ENCODE assay signal across 8 cellular contexts in genomic region chr17:50477976-50478375, GRCh38. TPM values are rescaled to one million over a fixed set of nuclear protein-coding genes. Genes with fewer than 3 reads are reported as not detected.
DNase-seq lines count a peak whose midpoint lies in the region; ATAC-seq and TF ChIP-seq lines count a peak whose summit lies in the region.

No MANE protein-coding gene starts in this region.

- no peak overlapping the region for H2AK5ac ChIP-seq in H9 (ENCODE audit: insufficient read length, low read length)

- no peaks in the 10 kb centered on the region for H4K20me1 ChIP-seq in H9 (ENCODE audit: control insufficient read depth, insufficient read depth, insufficient read length)

- H3T11ph ChIP-seq in H9 (ENCODE audit: low read length), result no peak overlapping the region

- H3K4me3 Mint-ChIP-seq in H9, result peak overlapping the region; percentile 68 to 82
- peak overlapping the region; percentile 71 to 88 (median 76) for H3K4me3 Mint-ChIP-seq in T-cell

- H3K36me3 Mint-ChIP-seq in H9 (ENCODE audit: insufficient read depth in 1 of 3, low read depth in 3 of 3) (peaks cover 2 to 15% (median 10%) of the 10 kb centered on the region in 3 experiments), T-cell (peaks cover 11% of the 10 kb centered on the region)

- no peak overlapping the region for H4K8ac ChIP-seq in H9 (replicated peaks; ENCODE audit: insufficient read length, low read depth, low read length)

- no peak overlapping the region for H4K91ac ChIP-seq in H9 (ENCODE audit: insufficient read length, low read depth, low read length)

- H3K18ac ChIP-seq in H9 (ENCODE audit: insufficient read length, low read depth, low read length), result no peak overlapping the region

- CTCF ChIA-PET in T-cell (lab: Charles Lee), result interaction anchor here (0.6 kb wide), 3 partner anchors 79 to 375 kb away, joined by 3 to 13 read pairs (median 7); no protein-coding TSS in a partner anchor

- no peak for TF ChIP-seq CTCF in H9 (conservative IDR thresholded peaks at IDR 0.05)
- TF ChIP-seq CTCF in right atrium auricular region (IDR thresholded peaks at IDR 0.05), result no peak

- no peak overlapping the region for H2AFZ ChIP-seq in H9 (ENCODE audit: low read length)

- POLR2A ChIA-PET in T-cell (lab: Charles Lee), result interaction anchor here (0.7 kb wide), 2 partner anchors 248 to 1915 kb away, joined by 8 to 9 read pairs; no protein-coding TSS in a partner anchor

- peaks cover 13% of the 10 kb centered on the region for H3K27me3 Mint-ChIP-seq in H9 (ENCODE audit: low read depth)
- no peaks in the 10 kb centered on the region for H3K27me3 Mint-ChIP-seq in T-cell

- no peak overlapping the region for H4K5ac ChIP-seq in H9 (ENCODE audit: insufficient read length, low read depth, low read length)

- peak overlapping the region in 1 of 2 donors; percentile 69 for H3K4me3 ChIP-seq in right atrium auricular region
- peak overlapping the region; percentile 81 to 91 (median 89) for H3K4me3 ChIP-seq in skeletal muscle tissue (ENCODE audit: low read length in 3 of 3)

- ATAC-seq in T-cell (replicated peaks in 1 of 4) (no peak), GM19463 (IDR thresholded peaks at IDR 0.05; ENCODE audit: unreplicated experiment) (no peak)

- H3K23me2 ChIP-seq in H9 (ENCODE audit: insufficient read length, low read depth, low read length, poor library complexity, severe bottlenecking), result no peaks in the 10 kb centered on the region

- H3K4me1 ChIP-seq in H9 (ENCODE audit: insufficient read depth, low read length) (no peaks in the 10 kb centered on the region), right atrium auricular region (peaks cover 0 to 27% of the 10 kb centered on the region in 2 donors), skeletal muscle tissue (ENCODE audit: control insufficient read depth in 3 of 3, insufficient read depth in 3 of 3, low read length in 3 of 3) (peaks cover 24 to 35% (median 29%) of the 10 kb centered on the region in 3 donors)

- H3K4me2 ChIP-seq in H9 (ENCODE audit: insufficient read depth, insufficient read length, low read length), result peak overlapping the region; percentile 75

- H3K79me1 ChIP-seq in H9 (ENCODE audit: insufficient read depth, low read depth, low read length, poor library complexity, severe bottlenecking), result no peaks in the 10 kb centered on the region

- H3K4me1 Mint-ChIP-seq in H9, result peaks cover 12 to 16% of the 10 kb centered on the region in 2 experiments
- peaks cover 25 to 29% (median 27%) of the 10 kb centered on the region in 3 donors for H3K4me1 Mint-ChIP-seq in T-cell

- no peak overlapping the region for H3K23ac ChIP-seq in H9 (ENCODE audit: insufficient read length, low read depth, low read length)

- H3K27ac Mint-ChIP-seq in H9 (peak overlapping the region in 2 of 3 experiments; percentile 53 to 82; a peak in 1 of 7 replicates), T-cell (peak overlapping the region; percentile 94 to 96)

- H3K4ac ChIP-seq in H9 (ENCODE audit: low read depth, low read length), result no peak overlapping the region

- no peak for DNase-seq in H9
- DNase-seq in T-cell, result no peak
- no peak for DNase-seq in right atrium auricular region (ENCODE audit: low spot score)
- no peak for DNase-seq in superior temporal gyrus (ENCODE audit: extremely low spot score)
- DNase-seq in stimulated activated CD4-positive, alpha-beta T cell treated with anti-CD3 and anti-CD28 coated beads, Interleukin-2, amount 100 ng/mL, for 48 hours, result no peak
- DNase-seq in NCI-H2029 treated with DMSO at 0.1 percent for 48 hours (lab: John Stamatoyannopoulos, UW), result no peak

- no peak overlapping the region for H2BK120ac ChIP-seq in H9 (ENCODE audit: low read depth, low read length, poor library complexity, severe bottlenecking)

- H3K36me3 ChIP-seq in right atrium auricular region (peaks cover 5% of the 10 kb centered on the region), skeletal muscle tissue (ENCODE audit: control insufficient read depth in 3 of 3, insufficient read depth in 3 of 3, low read length in 3 of 3) (peaks cover 12 to 22% (median 16%) of the 10 kb centered on the region in 3 donors)

- H3K56ac ChIP-seq in H9 (ENCODE audit: insufficient read length, low read depth, low read length), result no peak overlapping the region

- H3K27ac ChIP-seq in H9 (ENCODE audit: insufficient read length, low read depth, low read length) (no peak overlapping the region), right atrium auricular region (peak overlapping the region; percentile 83 to 88), skeletal muscle tissue (ENCODE audit: low read depth, low read length) (peak overlapping the region; percentile 91)

- H2BK15ac ChIP-seq in H9 (ENCODE audit: low read depth, low read length), result no peak overlapping the region

- no peaks in the 10 kb centered on the region; the same call in 1 of the 2 replicates for H3K27me3 ChIP-seq in H9 (ENCODE audit: insufficient read depth, low read length)
- H3K27me3 ChIP-seq in right atrium auricular region, result no peaks in the 10 kb centered on the region
- peaks cover 0 to 6% (median 0%) of the 10 kb centered on the region in 3 donors for H3K27me3 ChIP-seq in skeletal muscle tissue (ENCODE audit: control insufficient read depth in 3 of 3, insufficient read depth in 3 of 3, low read length in 3 of 3)

- H2BK12ac ChIP-seq in H9 (ENCODE audit: insufficient read length, low read depth, low read length), result no peak overlapping the region

- H3K79me2 ChIP-seq in H9 (ENCODE audit: insufficient read depth, low read length), result no peaks in the 10 kb centered on the region

- no peak overlapping the region for H3K14ac ChIP-seq in H9 (ENCODE audit: insufficient read depth, low read length)

- no CpG with 5 or more reads among the region's 7 CpGs for WGBS in H9 (ENCODE audit: extremely low coverage, insufficient read length, low lambda C conversion rate)

- H3K9me3 ChIP-seq in H9 (ENCODE audit: control insufficient read depth, low read depth, low read length) (no peaks in the 10 kb centered on the region), right atrium auricular region (no peaks in the 10 kb centered on the region), skeletal muscle tissue (ENCODE audit: control insufficient read depth in 3 of 3, low read length in 3 of 3) (no peaks in the 10 kb centered on the region)

- H3K9ac ChIP-seq in H9 (ENCODE audit: extremely low read depth, insufficient read length, low read length), result no peak overlapping the region
- H3K9ac ChIP-seq in skeletal muscle tissue (ENCODE audit: low read depth in 1 of 3, low read length in 3 of 3), result peak overlapping the region; percentile 86 to 94 (median 92)

- H3K9me3 Mint-ChIP-seq in H9 (no peaks in the 10 kb centered on the region), T-cell (no peaks in the 10 kb centered on the region)

- no peak overlapping the region for H2BK20ac ChIP-seq in H9 (ENCODE audit: low read depth, low read length, poor library complexity, severe bottlenecking)

- no peak overlapping the region for H2BK5ac ChIP-seq in H9 (ENCODE audit: insufficient read length, low read length)

RNA-seq across cellular contexts. Expression of gene RSAD1, which starts 0.7 kb away (rescaled TPM):
- total RNA-seq in H9 (2021) (27.9 and 29.6 TPM in 2 replicates), T-cell (10 to 100 TPM; 61.2 to 80.9 (median 73.2) TPM), right atrium auricular region (10 to 100 TPM; 19.1 to 19.3 TPM), skeletal muscle tissue (12.0 TPM)

RNA-seq across cellular contexts. Expression of gene CHAD, which starts 9.3 kb away (rescaled TPM):
- total RNA-seq in H9 (2021) (0.46 and 0.57 TPM in 2 replicates), T-cell (not detected), right atrium auricular region (under 1 TPM in 1 of 2 donors, not detected in 1; 0.70 TPM), skeletal muscle tissue (1.6 TPM)

RNA-seq across cellular contexts. Expression of gene MYCBPAP, which starts 30.3 kb away (rescaled TPM):
- total RNA-seq in H9 (2021) (1.7 and 1.9 TPM in 2 replicates), T-cell (1 to 10 TPM in 4 of 5 donors, under 1 TPM in 1; 0.92 to 6.9 (median 4.7) TPM), right atrium auricular region (under 1 TPM; 0.16 to 0.19 TPM), skeletal muscle tissue (under 0.01 TPM)

RNA-seq across cellular contexts. Expression of gene ACSF2, which starts 52.0 kb away (rescaled TPM):
- 12.2 TPM in 2 replicates for total RNA-seq in H9 (2021)
- total RNA-seq in T-cell, result 10 to 100 TPM; 17.7 to 26.4 (median 21.3) TPM
- 10 to 100 TPM; 22.2 to 42.6 TPM for total RNA-seq in right atrium auricular region
- total RNA-seq in skeletal muscle tissue, result 51.1 TPM

RNA-seq across cellular contexts. Expression of gene EPN3, which starts 54.6 kb away (rescaled TPM):
- total RNA-seq in H9 (2021) (1.9 and 2.2 TPM in 2 replicates), T-cell (under 1 TPM in 2 of 5 donors, not detected in 3; 0.08 to 0.44 TPM), right atrium auricular region (10 to 100 TPM in 1 of 2 donors, 1 to 10 TPM in 1; 4.5 to 13.3 TPM), skeletal muscle tissue (not detected)
